In genomic region chr17:50459756-50460155, GRCh38 we compare ENCODE assay signal across 24 cellular contexts. TPM values are rescaled to one million over a fixed set of nuclear protein-coding genes. Genes with fewer than 3 reads are reported as not detected.
DNase-seq lines count a peak whose midpoint lies in the region; ATAC-seq and TF ChIP-seq lines count a peak whose summit lies in the region.
"Had no signal": no experiment of that assay in that cellular context is flagged by ENCODE, and none has a peak within 500 bp of the region (broad histone marks: within the 10 kb centered on the region; RNA-seq: fewer than 3 reads in every experiment).

No MANE protein-coding gene starts in this region.

- H3K9ac ChIP-seq in BLaER1 treated with 17β-estradiol and CSF1 and Interleukin-3, amounts not matched to agents 10 nM and 100 nM = peak overlapping the region in 1 of 11 experiments; percentile 47; a peak in 2 of 22 replicates

- no peaks in the 10 kb centered on the region for H3K27me3 ChIP-seq in BLaER1 treated with 17β-estradiol and CSF1 and Interleukin-3, amounts not matched to agents 10 nM and 100 nM
- H3K27me3 ChIP-seq in foreskin keratinocyte = no peaks in the 10 kb centered on the region
- H3K27me3 ChIP-seq: vagina had no signal

- peaks cover 0 to 24% (median 0%) of the 10 kb centered on the region in 11 experiments; a peak in 2 of 22 replicates for H4K20me1 ChIP-seq in BLaER1 treated with 17β-estradiol and CSF1 and Interleukin-3, amounts not matched to agents 10 nM and 100 nM

- POLR2A ChIA-PET in GM10248 (lab: Yijun Ruan, JAX) = no interaction called here

- TF ChIP-seq CTCF in GM10248 (IDR thresholded peaks at IDR 0.05; ENCODE audit: control extremely low read depth, extremely low read depth, low read depth, missing control alignments) = no peak
- TF ChIP-seq CTCF in foreskin keratinocyte (conservative IDR thresholded peaks at IDR 0.05) = no peak

- H3K4me3 ChIP-seq in BLaER1 treated with 17β-estradiol and CSF1 and Interleukin-3, amounts not matched to agents 10 nM and 100 nM = no peak overlapping the region
- H3K4me3 ChIP-seq: vagina had no signal

- ATAC-seq in foreskin keratinocyte (no peak), GM21515 (IDR thresholded peaks at IDR 0.05; ENCODE audit: unreplicated experiment) (no peak)
- ATAC-seq: activated CD4-positive, CD25-positive, alpha-beta regulatory T cell treated with anti-CD3 and anti-CD28 coated beads, Interleukin-2, amount 50 U/mL, for 24 hours; activated naive CD8-positive, alpha-beta T cell treated with anti-CD3 and anti-CD28 coated beads, Interleukin-2, amount 50 U/mL, for 24 hours; right cardiac atrium; T-cell had no signal

- H3K27ac ChIP-seq in BLaER1 treated with 17β-estradiol and CSF1 and Interleukin-3, amounts not matched to agents 10 nM and 100 nM = 0 out of 22 replicates have a peak overlapping the region, but pooled peaks of 2 of the 11 experiments have one; percentile 4 to 13
- H3K27ac ChIP-seq in foreskin keratinocyte = no peak overlapping the region
- H3K27ac ChIP-seq: vagina had no signal

- H3K4me2 ChIP-seq in BLaER1 treated with 17β-estradiol and CSF1 and Interleukin-3, amounts not matched to agents 10 nM and 100 nM = peak overlapping the region in 9 of 11 experiments; percentile 39 to 76 (median 55); a peak in 15 of 22 replicates

- H3K9me3 ChIP-seq in BLaER1 treated with 17β-estradiol and CSF1 and Interleukin-3, amounts not matched to agents 10 nM and 100 nM (replicated peaks in 1 of 11) = no peaks in the 10 kb centered on the region
- H3K9me3 ChIP-seq: vagina had no signal

- CTCF ChIA-PET in GM10248 (lab: Yijun Ruan, JAX) = interaction anchor here (1.1 to 2.0 kb wide), 3 partner anchors 9 to 62 kb away, joined by 4 to 5 read pairs (median 5); partner anchors contain the start of gene LRRC59

- H3K4me1 ChIP-seq in BLaER1 treated with 17β-estradiol and CSF1 and Interleukin-3, amounts not matched to agents 10 nM and 100 nM = peaks cover 23 to 37% (median 31%) of the 10 kb centered on the region in 10 experiments
- peaks cover 10% of the 10 kb centered on the region for H3K4me1 ChIP-seq in foreskin keratinocyte

- DNase-seq in GM10248 (ENCODE audit: extremely low spot score) = peak; percentile 5
- peak; percentile 71 to 93 for DNase-seq in NCI-H524 (lab: John Stamatoyannopoulos, UW)
- peak; percentile 40 for DNase-seq in ecto neural progenitor cell (ENCODE audit: low spot score)
- DNase-seq in HPDE6-E6E7 (ENCODE audit: extremely low spot score) = no peak
- no peak for DNase-seq in foreskin keratinocyte
- DNase-seq in activated CD8-positive, alpha-beta memory T cell treated with anti-CD3 and anti-CD28 coated beads for 24 hours = no peak
- DNase-seq: activated CD4-positive, alpha-beta memory T cell treated with anti-CD3 and anti-CD28 coated beads, Interleukin-2, amount 10 ng/mL, durations not matched to agents 7 days and 5 days; activated effector memory CD4-positive, alpha-beta T cell treated with anti-CD3 and anti-CD28 coated beads, Interleukin-2, amount 50 U/mL, for 16 hours; activated naive CD8-positive, alpha-beta T cell treated with anti-CD3 and anti-CD28 coated beads, Interleukin-2, amount 50 U/mL, for 24 hours; CD4-positive, CD25-positive, alpha-beta regulatory T cell; GDM1; head of caudate nucleus; NCI-H146; NCI-H774; right cardiac atrium; SIG-M5; T-cell had no signal

- H3K36me3 ChIP-seq in BLaER1 treated with 17β-estradiol and CSF1 and Interleukin-3, amounts not matched to agents 10 nM and 100 nM = peaks cover 0 to 44% (median 0%) of the 10 kb centered on the region in 11 experiments; a peak in 4 of 22 replicates
- H3K36me3 ChIP-seq: vagina had no signal

RNA-seq across cellular contexts. Expression of gene CHAD, which starts 8.9 kb away (rescaled TPM):
- total RNA-seq in foreskin keratinocyte = not detected in 2 replicates
- polyA plus RNA-seq in foreskin keratinocyte = not detected in 2 replicates
- total RNA-seq: activated CD4-positive, alpha-beta memory T cell treated with anti-CD3 and anti-CD28 coated beads, Interleukin-2, amount 10 ng/mL, durations not matched to agents 7 days and 5 days; CD4-positive, CD25-positive, alpha-beta regulatory T cell; H7; IMR-90; T-cell; vagina had no signal
- polyA plus RNA-seq: AG04450; CD4-positive, CD25-positive, alpha-beta regulatory T cell had no signal

RNA-seq across cellular contexts. Expression of gene RSAD1, which starts 18.9 kb away (rescaled TPM):
- total RNA-seq in foreskin keratinocyte = 37.3 and 41.0 TPM in 2 replicates
- polyA plus RNA-seq in foreskin keratinocyte = 31.2 and 33.2 TPM in 2 replicates

RNA-seq across cellular contexts. Expression of gene ACSF2, which starts 33.7 kb away (rescaled TPM):
- total RNA-seq in foreskin keratinocyte = 37.9 and 40.6 TPM in 2 replicates
- polyA plus RNA-seq in foreskin keratinocyte = 34.6 and 35.2 TPM in 2 replicates

RNA-seq across cellular contexts. Expression of gene MYCBPAP, which starts 48.5 kb away (rescaled TPM):
- total RNA-seq in foreskin keratinocyte = 7.8 and 13.7 TPM in 2 replicates
- polyA plus RNA-seq in foreskin keratinocyte = 5.3 and 10.1 TPM in 2 replicates
- total RNA-seq: vagina had no signal

Comparison
In these comparisons a context has a peak if more than half of its experiments do, and no peak if none do; other contexts are left out.
1. DNase-seq: peak in GM10248 (single experiment), NCI-H524 (2 of 2) and ecto neural progenitor cell (single experiment); none in HPDE6-E6E7 (single experiment), foreskin keratinocyte (0 of 2) and activated CD8-positive, alpha-beta memory T cell treated with anti-CD3 and anti-CD28 coated beads for 24 hours (single experiment).